In genomic region chr4:3777033-3777390, GRCh38 we compare ENCODE assay signal across 8 cellular contexts. TPM values are rescaled to one million over a fixed set of nuclear protein-coding genes. Genes with fewer than 3 reads are reported as not detected.
"Had no signal": no experiment of that assay in that cellular context is flagged by ENCODE, and none has a peak within 500 bp of the region (broad histone marks: within the 10 kb centered on the region; RNA-seq: fewer than 3 reads in every experiment).

No MANE protein-coding gene starts in this region.

- FAIRE-seq: G401.6, GM12878, GM12891, GM12892, GM18507, GM19239 had no signal

- H3K4me3 ChIP-seq: GM12878 had no signal

- DNase-seq: GDM1, GF-D8 had no signal

- ATAC-seq: GM12878 had no signal

RNA-seq across cellular contexts. Expression of gene ADRA2C, which starts 10.8 kb away (rescaled TPM):
- polyA plus RNA-seq: GM12878 had no signal
